ENCODE assay signal across 8 cellular contexts in genomic region chr12:123761841-123762714, GRCh38. TPM values are rescaled to one million over a fixed set of nuclear protein-coding genes. Genes with fewer than 3 reads are reported as not detected.
DNase-seq lines count a peak whose midpoint lies in the region; ATAC-seq and TF ChIP-seq lines count a peak whose summit lies in the region.

Gene DNAH10, plus strand, starts transcription at chr12:123762301. Its CDS starts 36 bp downstream, at chr12:123762337.

- H3K36me3 ChIP-seq in naive thymus-derived CD4-positive, alpha-beta T cell (ENCODE audit: control insufficient read depth in 2 of 3, insufficient read depth in 3 of 3, low read length in 3 of 3), result peaks cover 0 to 6% (median 0%) of the 10 kb centered on the region in 3 experiments
- H3K36me3 ChIP-seq in tibial nerve, result peaks cover 0 to 27% (median 0%) of the 10 kb centered on the region in 3 donors

- TF ChIP-seq POLR2A in tibial nerve (IDR thresholded peaks at IDR 0.05), result no peak

- peaks cover 0 to 4% of the 10 kb centered on the region in 2 donors for H3K4me1 ChIP-seq in naive thymus-derived CD4-positive, alpha-beta T cell (ENCODE audit: control insufficient read depth in 2 of 2, insufficient read depth in 2 of 2, low read length in 2 of 2)
- peaks cover 0 to 16% (median 3%) of the 10 kb centered on the region in 4 donors for H3K4me1 ChIP-seq in tibial nerve

- peaks cover 5% of the 10 kb centered on the region for H3K4me1 Mint-ChIP-seq in activated CD4-positive, alpha-beta T cell treated with anti-CD3 and anti-CD28 coated beads, Interleukin-2, amount 10 ng/mL, durations not matched to agents 24 days and 14 days
- peaks cover 4% of the 10 kb centered on the region for H3K4me1 Mint-ChIP-seq in endothelial cell (ENCODE audit: unreplicated experiment)
- H3K4me1 Mint-ChIP-seq in naive thymus-derived CD4-positive, alpha-beta T cell, result peaks cover 0 to 12% (median 4%) of the 10 kb centered on the region in 7 donors

- TF ChIP-seq CTCF in HL-60 (IDR thresholded peaks at IDR 0.05; ENCODE audit: insufficient read depth, low read length), result no peak
- TF ChIP-seq CTCF in endothelial cell (IDR thresholded peaks at IDR 0.05; ENCODE audit: unreplicated experiment), result peak; percentile 43
- TF ChIP-seq CTCF in tibial nerve (IDR thresholded peaks at IDR 0.05), result no peak

- H3K27ac ChIP-seq in HL-60 (replicated peaks) (no peak within 1 kb of the TSS), tibial nerve (no peak within 1 kb of the TSS)
- H3K27ac ChIP-seq in naive thymus-derived CD4-positive, alpha-beta T cell (ENCODE audit: low read depth, low read length), result no peak within 1 kb of the TSS

- peak; percentile 7 for DNase-seq in Ammon's horn (ENCODE audit: low spot score)
- peak in 1 of 2 experiments; percentile 53 for DNase-seq in HL-60 (ENCODE audit: low read depth in 1 of 2, low spot score in 1 of 2)
- DNase-seq in activated CD4-positive, alpha-beta T cell treated with anti-CD3 and anti-CD28 coated beads, Interleukin-2, amount 10 ng/mL, durations not matched to agents 24 days and 14 days, result peak; percentile 80
- peak; percentile 82 for DNase-seq in endothelial cell (ENCODE audit: low spot score)
- peak; percentile 15 to 57 (median 37) for DNase-seq in naive thymus-derived CD4-positive, alpha-beta T cell
- no peak for DNase-seq in tibial nerve (ENCODE audit: low spot score in 2 of 2)
- no peak for DNase-seq in kidney glomerular epithelial cell (lab: John Stamatoyannopoulos, UW)

- peaks cover 9% of the 10 kb centered on the region for H3K27me3 Mint-ChIP-seq in activated CD4-positive, alpha-beta T cell treated with anti-CD3 and anti-CD28 coated beads, Interleukin-2, amount 10 ng/mL, durations not matched to agents 24 days and 14 days
- peaks cover 3% of the 10 kb centered on the region for H3K27me3 Mint-ChIP-seq in endothelial cell (ENCODE audit: unreplicated experiment)
- H3K27me3 Mint-ChIP-seq in naive thymus-derived CD4-positive, alpha-beta T cell, result peaks cover 0 to 6% (median 0%) of the 10 kb centered on the region in 5 donors

- H3K4me3 ChIP-seq in HL-60 (replicated peaks; ENCODE audit: insufficient read depth, low read length), result peak within 1 kb of the TSS; percentile 49
- H3K4me3 ChIP-seq in naive thymus-derived CD4-positive, alpha-beta T cell (ENCODE audit: low read length), result peak within 1 kb of the TSS; percentile 52
- peak within 1 kb of the TSS in 3 of 4 donors; percentile 19 to 49 (median 37) for H3K4me3 ChIP-seq in tibial nerve

- H3K9me3 ChIP-seq in naive thymus-derived CD4-positive, alpha-beta T cell (ENCODE audit: control insufficient read depth in 2 of 3, low read length in 3 of 3), result no peaks in the 10 kb centered on the region
- no peaks in the 10 kb centered on the region for H3K9me3 ChIP-seq in tibial nerve

- no peak for TF ChIP-seq EP300 in tibial nerve (IDR thresholded peaks at IDR 0.05)

- ATAC-seq in GM19043 (IDR thresholded peaks at IDR 0.05; ENCODE audit: low read depth, unreplicated experiment), result peak; percentile 59
- ATAC-seq in naive thymus-derived CD4-positive, alpha-beta T cell, result peak; percentile 81

- no peak within 1 kb of the TSS for H3K27ac Mint-ChIP-seq in activated CD4-positive, alpha-beta T cell treated with anti-CD3 and anti-CD28 coated beads, Interleukin-2, amount 10 ng/mL, durations not matched to agents 24 days and 14 days
- H3K27ac Mint-ChIP-seq in endothelial cell (ENCODE audit: unreplicated experiment), result no peak within 1 kb of the TSS
- peak within 1 kb of the TSS in 2 of 9 donors; percentile 18 to 60 for H3K27ac Mint-ChIP-seq in naive thymus-derived CD4-positive, alpha-beta T cell

- POLR2A ChIA-PET in naive thymus-derived CD4-positive, alpha-beta T cell (lab: Charles Lee), result interaction anchor here (0.7 to 1.1 kb wide), 3 partner anchors 12 to 48 kb away, joined by 3 to 4 read pairs (median 3); no protein-coding TSS in a partner anchor

- CTCF ChIA-PET in naive thymus-derived CD4-positive, alpha-beta T cell (lab: Charles Lee), result no interaction called here

- no peaks in the 10 kb centered on the region for H3K27me3 ChIP-seq in HL-60 (ENCODE audit: insufficient read depth, poor library complexity, severe bottlenecking)
- H3K27me3 ChIP-seq in naive thymus-derived CD4-positive, alpha-beta T cell (ENCODE audit: control insufficient read depth in 2 of 2, insufficient read depth in 2 of 2, low read length in 2 of 2), result no peaks in the 10 kb centered on the region
- peaks cover 0 to 34% of the 10 kb centered on the region in 2 donors for H3K27me3 ChIP-seq in tibial nerve

- 1 to 6% methylated on average over 17 to 49 of the region's 105 CpGs for WGBS in tibial nerve, 2 donors

- intact Hi-C loops in activated CD4-positive, alpha-beta T cell treated with anti-CD3 and anti-CD28 coated beads, Interleukin-2, amount 10 ng/mL, durations not matched to agents 24 days and 14 days (cut with micrococcal nuclease), result no loop called here
- intact Hi-C loops in naive thymus-derived CD4-positive, alpha-beta T cell (cut with micrococcal nuclease), result loop anchor here in 1 of 2 donors (2.0 to 5.0 kb wide), 3 partner anchors 49 to 220 kb away; partner anchors contain the start of genes ATP6V0A2, EIF2B1 and GTF2H3

- H3K4me3 Mint-ChIP-seq in activated CD4-positive, alpha-beta T cell treated with anti-CD3 and anti-CD28 coated beads, Interleukin-2, amount 10 ng/mL, durations not matched to agents 24 days and 14 days, result peak within 1 kb of the TSS; percentile 82
- peak within 1 kb of the TSS; percentile 86 for H3K4me3 Mint-ChIP-seq in endothelial cell (ENCODE audit: unreplicated experiment)
- peak within 1 kb of the TSS; percentile 75 to 94 (median 85) for H3K4me3 Mint-ChIP-seq in naive thymus-derived CD4-positive, alpha-beta T cell

- peaks cover 26% of the 10 kb centered on the region for H3K36me3 Mint-ChIP-seq in activated CD4-positive, alpha-beta T cell treated with anti-CD3 and anti-CD28 coated beads, Interleukin-2, amount 10 ng/mL, durations not matched to agents 24 days and 14 days (ENCODE audit: low read depth)
- peaks cover 5% of the 10 kb centered on the region for H3K36me3 Mint-ChIP-seq in endothelial cell (ENCODE audit: low read depth, unreplicated experiment)
- H3K36me3 Mint-ChIP-seq in naive thymus-derived CD4-positive, alpha-beta T cell, result peaks cover 0 to 5% (median 4%) of the 10 kb centered on the region in 5 donors

- no peaks in the 10 kb centered on the region for H3K9me3 Mint-ChIP-seq in activated CD4-positive, alpha-beta T cell treated with anti-CD3 and anti-CD28 coated beads, Interleukin-2, amount 10 ng/mL, durations not matched to agents 24 days and 14 days
- H3K9me3 Mint-ChIP-seq in endothelial cell (ENCODE audit: unreplicated experiment), result no peaks in the 10 kb centered on the region
- H3K9me3 Mint-ChIP-seq in naive thymus-derived CD4-positive, alpha-beta T cell, result no peaks in the 10 kb centered on the region

RNA-seq across cellular contexts. Expression of gene DNAH10, which starts in this region (rescaled TPM):
- 0.14 and 0.21 TPM in 2 replicates for total RNA-seq in activated CD4-positive, alpha-beta T cell treated with anti-CD3 and anti-CD28 coated beads, Interleukin-2, amount 10 ng/mL, durations not matched to agents 24 days and 14 days
- total RNA-seq in endothelial cell (ENCODE audit: unreplicated experiment), result 1.2 TPM
- under 1 TPM; 0.05 to 0.50 (median 0.11) TPM for total RNA-seq in naive thymus-derived CD4-positive, alpha-beta T cell
- polyA plus RNA-seq in naive thymus-derived CD4-positive, alpha-beta T cell, result under 1 TPM; 0.06 to 0.07 TPM
- 1 to 10 TPM in 1 of 4 donors, not detected in 3; 3.1 TPM for total RNA-seq in tibial nerve

Comparison
In these comparisons a context has a peak if more than half of its experiments do, and no peak if none do; other contexts are left out.
1. Peak in DNase-seq in activated CD4-positive, alpha-beta T cell treated with anti-CD3 and anti-CD28 coated beads, Interleukin-2, amount 10 ng/mL, durations not matched to agents 24 days and 14 days; RNA of the gene not detected or under 1 TPM.
2. Peak in DNase-seq, ATAC-seq and H3K4me3 ChIP-seq in naive thymus-derived CD4-positive, alpha-beta T cell; RNA of the gene not detected or under 1 TPM.
3. DNase-seq: peak in Ammon's horn (single experiment) and endothelial cell (single experiment); none in tibial nerve (0 of 2) and kidney glomerular epithelial cell (single experiment).
4. Peak in every context shown above with its lines, with median percentiles within 50 percentile points of each other: H3K4me3 ChIP-seq and H3K4me3 Mint-ChIP-seq.